In the genomic region with DNA sequence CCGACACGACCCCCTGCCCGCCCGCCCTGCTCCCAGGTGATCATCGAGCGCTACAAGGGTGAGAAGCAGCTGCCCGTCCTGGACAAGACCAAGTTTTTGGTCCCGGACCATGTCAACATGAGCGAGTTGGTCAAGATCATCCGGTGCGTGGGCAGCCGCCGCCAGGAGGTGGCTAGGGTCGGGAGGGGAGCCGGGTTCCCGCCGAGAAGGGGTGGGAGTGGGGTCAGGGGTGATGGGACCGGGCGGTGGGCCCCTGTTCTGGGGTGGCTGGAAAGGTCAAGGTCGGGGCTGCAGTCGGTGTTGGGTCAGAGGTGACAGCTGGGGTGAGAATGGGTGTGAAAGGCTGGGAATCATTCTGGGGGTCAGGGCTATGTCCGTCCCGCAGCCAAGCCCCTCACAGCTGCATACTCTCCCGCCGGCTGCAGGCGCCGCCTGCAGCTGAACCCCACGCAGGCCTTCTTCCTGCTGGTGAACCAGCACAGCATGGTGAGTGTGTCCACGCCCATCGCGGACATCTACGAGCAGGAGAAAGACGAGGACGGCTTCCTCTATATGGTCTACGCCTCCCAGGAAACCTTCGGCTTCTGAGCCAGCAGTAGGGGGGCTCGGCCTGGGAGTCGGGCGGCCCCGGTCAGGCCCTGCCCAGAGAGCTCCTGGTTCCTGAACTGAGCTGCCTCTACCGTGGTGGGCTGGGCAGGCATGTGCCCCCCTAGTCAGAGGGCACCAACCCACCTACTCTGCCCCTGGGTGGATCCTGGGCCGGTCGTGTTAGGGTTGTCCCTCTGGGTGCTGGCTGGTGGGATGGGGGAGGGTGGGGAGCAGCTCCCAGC, we compare ENCODE assay signal across 10 cellular contexts. TPM values are rescaled to one million over a fixed set of nuclear protein-coding genes. Genes with fewer than 3 reads are reported as not detected.
DNase-seq lines count a peak whose midpoint lies in the region; ATAC-seq and TF ChIP-seq lines count a peak whose summit lies in the region.
"Had no signal": no experiment of that assay in that cellular context is flagged by ENCODE, and none has a peak within 500 bp of the region (broad histone marks: within the 10 kb centered on the region; RNA-seq: fewer than 3 reads in every experiment).

No MANE protein-coding gene starts in this region.

- H3K4me1 ChIP-seq in SK-N-SH (ENCODE audit: control insufficient read depth in 1 of 2, insufficient read depth in 2 of 2, low read depth in 1 of 2, low read length in 1 of 2) (peaks cover 0 to 9% of the 10 kb centered on the region in 2 experiments; a peak in 1 of 4 replicates), stomach (peaks cover 10 to 24% (median 18%) of the 10 kb centered on the region in 4 donors)
- H3K4me1 ChIP-seq: BLaER1 had no signal

- H4K20me1 ChIP-seq in SK-N-SH (ENCODE audit: insufficient read depth): no peaks in the 10 kb centered on the region

- ATAC-seq in SK-N-SH treated with all-trans-retinoic acid at 6 μM for 48 hours: no peak

- H3K4me2 ChIP-seq in SK-N-SH: peak overlapping the region; percentile 98; the same call in 1 of the 2 replicates

- intact Hi-C loops in stomach (cut with DNase I; ENCODE audit: low total_unique reads): no loop called here

- TF ChIP-seq RAD21 in SK-N-SH (IDR thresholded peaks at IDR 0.05; ENCODE audit: low read length): no peak

- H3K27ac ChIP-seq in SK-N-SH (ENCODE audit: low read depth in 2 of 2, low read length in 1 of 2): no peak overlapping the region
- H3K27ac ChIP-seq in brain microvascular endothelial cell: no peak overlapping the region
- H3K27ac ChIP-seq in stomach: peak overlapping the region; percentile 74 to 97 (median 95)
- H3K27ac ChIP-seq: BLaER1 had no signal

- H2AFZ ChIP-seq in SK-N-SH (ENCODE audit: low read depth): no peak overlapping the region

- CTCF ChIA-PET in SK-N-SH (lab: Yijun Ruan, JAX): interaction anchor here (0.6 to 4.4 kb wide), 10 partner anchors 20 to 562 kb away, joined by 3 to 17 read pairs (median 4); no protein-coding TSS in a partner anchor

- no peaks in the 10 kb centered on the region for H3F3A ChIP-seq in SK-N-SH (replicated peaks; ENCODE audit: insufficient read depth)

- TF ChIP-seq POLR2A in stomach (IDR thresholded peaks at IDR 0.05): no peak

- TF ChIP-seq CTCF in SK-N-SH (IDR thresholded peaks at IDR 0.05): no peak
- no peak for TF ChIP-seq CTCF in brain microvascular endothelial cell (IDR thresholded peaks at IDR 0.05; ENCODE audit: low read depth, low read length, missing control alignments)
- no peak for TF ChIP-seq CTCF in stomach (IDR thresholded peaks at IDR 0.05)

- WGBS in SK-N-SH (ENCODE audit: low lambda C conversion rate): 58% methylated on average over 37 of the region's 43 CpGs
- WGBS in stomach, 5 donors: 53 to 64% (median 62%) methylated on average over 28 to 43 of the region's 43 CpGs

- H3K36me3 ChIP-seq in SK-N-SH (replicated peaks in 1 of 2; ENCODE audit: control insufficient read depth in 1 of 2, insufficient read depth in 2 of 2, low read length in 1 of 2): peaks cover 0 to 6% of the 10 kb centered on the region in 2 experiments
- no peaks in the 10 kb centered on the region for H3K36me3 ChIP-seq in brain microvascular endothelial cell (replicated peaks)
- peaks cover 0 to 4% (median 0%) of the 10 kb centered on the region in 4 donors for H3K36me3 ChIP-seq in stomach

- H3K9ac ChIP-seq in SK-N-SH: no peak overlapping the region
- H3K9ac ChIP-seq: BLaER1 had no signal

- POLR2A ChIA-PET in SK-N-SH (lab: Yijun Ruan, JAX): interaction anchor here (1.0 to 2.3 kb wide), 4 partner anchors 44 to 196 kb away, joined by 3 to 14 read pairs (median 6); a partner anchor contains a TSS

- DNase-seq in SK-N-SH: peak; percentile 61
- DNase-seq in brain microvascular endothelial cell: no peak
- peak; percentile 46 for DNase-seq in left kidney (ENCODE audit: low read depth, low spot score)
- DNase-seq in stomach: no peak
- no peak for DNase-seq in NCI-H1436 treated with DMSO at 0.1 percent for 48 hours (lab: John Stamatoyannopoulos, UW)
- DNase-seq in mucosa of gallbladder (ENCODE audit: low spot score): no peak
- DNase-seq in NCI-H2029 treated with DMSO at 0.1 percent for 48 hours (lab: John Stamatoyannopoulos, UW): no peak
- DNase-seq: NCI-H446 treated with DMSO at 0.1 percent for 48 hours had no signal

- no peaks in the 10 kb centered on the region for H3K9me3 ChIP-seq in SK-N-SH
- no peaks in the 10 kb centered on the region for H3K9me3 ChIP-seq in stomach
- H3K9me3 ChIP-seq: BLaER1 had no signal

- H3K4me3 ChIP-seq in SK-N-SH (ENCODE audit: low read depth in 2 of 2, low read length in 1 of 2) (peak overlapping the region; percentile 32 to 73; a peak in 3 of 4 replicates), brain microvascular endothelial cell (ENCODE audit: low read depth, low read length) (peak overlapping the region; percentile 71), stomach (peak overlapping the region; percentile 60 to 89 (median 76))

- in situ Hi-C loops in brain microvascular endothelial cell (cut with HindIII; ENCODE audit: low pct_ligation_motif_present, low sequenced_read_pairs): no loop called here

- TF ChIP-seq EP300 in SK-N-SH (IDR thresholded peaks at IDR 0.05; ENCODE audit: borderline replicate concordance in 1 of 2, low read depth in 1 of 2, low read length in 1 of 2): no peak
- no peak for TF ChIP-seq EP300 in stomach (IDR thresholded peaks at IDR 0.05)

- no peaks in the 10 kb centered on the region for H3K79me2 ChIP-seq in SK-N-SH (ENCODE audit: insufficient read depth)

- H3K9me2 ChIP-seq in SK-N-SH: no peaks in the 10 kb centered on the region

- no peaks in the 10 kb centered on the region for H3K27me3 ChIP-seq in SK-N-SH (ENCODE audit: insufficient read depth)
- no peaks in the 10 kb centered on the region for H3K27me3 ChIP-seq in brain microvascular endothelial cell (replicated peaks)
- H3K27me3 ChIP-seq in stomach: no peaks in the 10 kb centered on the region

TF ChIP-seq in SK-N-SH, 30 proteins besides CTCF, POLR2A, EP300 and RAD21:
- TF ChIP-seq MXI1 (IDR thresholded peaks at IDR 0.05; ENCODE audit: low read depth, low read length) (no peak), TEAD4 (IDR thresholded peaks at IDR 0.05; ENCODE audit: borderline replicate concordance, insufficient read depth) (no peak), RXRA (IDR thresholded peaks at IDR 0.05; ENCODE audit: borderline replicate concordance, low read depth) (no peak), RCOR1 (IDR thresholded peaks at IDR 0.05; ENCODE audit: low read length) (no peak), GATA2 (CRISPR knock-in tag; IDR thresholded peaks at IDR 0.05) (no peak), FOXM1 (IDR thresholded peaks at IDR 0.05; ENCODE audit: low read depth) (no peak), POLR2AphosphoS5 (IDR thresholded peaks at IDR 0.05; ENCODE audit: low read depth, low read length) (no peak), CHD2 (IDR thresholded peaks at IDR 0.05; ENCODE audit: low read length, partially characterized antibody) (no peak)
- TF ChIP-seq, protein P1, sequence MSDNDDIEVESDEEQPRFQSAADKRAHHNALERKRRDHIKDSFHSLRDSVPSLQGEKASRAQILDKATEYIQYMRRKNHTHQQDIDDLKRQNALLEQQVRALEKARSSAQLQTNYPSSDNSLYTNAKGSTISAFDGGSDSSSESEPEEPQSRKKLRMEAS (IDR thresholded peaks at IDR 0.05; ENCODE audit: low read depth): no peak

TF ChIP-seq in SK-N-SH treated with all-trans-retinoic acid at 6 μM for 48 hours, 23 proteins besides CTCF, POLR2A, EP300 and RAD21:
- TF ChIP-seq ISL1 (CRISPR knock-in tag; IDR thresholded peaks at IDR 0.05) (no peak), CSDC2 (CRISPR knock-in tag; IDR thresholded peaks at IDR 0.05) (no peak), ESRRG (CRISPR knock-in tag; IDR thresholded peaks at IDR 0.05) (no peak)
TF ChIP-seq in SK-N-SH treated with all-trans-retinoic acid at 6 μM for 48 hours: peak in this region for 0.

RNA-seq across cellular contexts. Expression of a gene that starts 1.0 kb away (rescaled TPM):
- 17.2 and 24.9 TPM in 2 replicates for polyA plus RNA-seq in SK-N-SH (2012; rRNA removed)
- polyA plus RNA-seq in SK-N-SH (2012; cell fraction: cytosol; rRNA removed): 11.7 and 18.7 TPM in 2 replicates
- polyA plus RNA-seq in SK-N-SH (2012; cell fraction: nucleus; rRNA removed): 80.3 and 107 TPM in 2 replicates
- total RNA-seq in stomach: 10 to 100 TPM; 11.7 to 85.7 (median 29.7) TPM
- 10 to 100 TPM; 63.2 to 98.4 (median 68.7) TPM for polyA plus RNA-seq in stomach
- 94.4 TPM for total RNA-seq in mucosa of gallbladder

RNA-seq across cellular contexts. Expression of a gene that starts 43.3 kb away (rescaled TPM):
- polyA plus RNA-seq in SK-N-SH (2012; rRNA removed) (298 and 402 TPM in 2 replicates), stomach (100 to 1,000 TPM; 208 to 224 (median 220) TPM)
- 379 and 385 TPM in 2 replicates for polyA plus RNA-seq in SK-N-SH (2012; cell fraction: cytosol; rRNA removed)
- 112 and 116 TPM in 2 replicates for polyA plus RNA-seq in SK-N-SH (2012; cell fraction: nucleus; rRNA removed)
- total RNA-seq in stomach (100 to 1,000 TPM in 2 of 5 donors, 10 to 100 TPM in 3; 17.3 to 171 (median 98.0) TPM), mucosa of gallbladder (143 TPM)

Comparison
In these comparisons a context has a peak if more than half of its experiments do, and no peak if none do; other contexts are left out.
1. DNase-seq: peak in SK-N-SH (single experiment) and left kidney (single experiment); none in brain microvascular endothelial cell (single experiment), stomach (single experiment), NCI-H1436 treated with DMSO at 0.1 percent for 48 hours (single experiment), mucosa of gallbladder (single experiment) and NCI-H2029 treated with DMSO at 0.1 percent for 48 hours (single experiment).
2. H3K27ac ChIP-seq: peak in stomach (5 of 5); none in SK-N-SH (0 of 2) and brain microvascular endothelial cell (single experiment).
3. Peak in every context shown above with its lines, with median percentiles within 50 percentile points of each other: H3K4me3 ChIP-seq.